Comparison of ENCODE assay signal across 10 cellular contexts in the genomic region with DNA sequence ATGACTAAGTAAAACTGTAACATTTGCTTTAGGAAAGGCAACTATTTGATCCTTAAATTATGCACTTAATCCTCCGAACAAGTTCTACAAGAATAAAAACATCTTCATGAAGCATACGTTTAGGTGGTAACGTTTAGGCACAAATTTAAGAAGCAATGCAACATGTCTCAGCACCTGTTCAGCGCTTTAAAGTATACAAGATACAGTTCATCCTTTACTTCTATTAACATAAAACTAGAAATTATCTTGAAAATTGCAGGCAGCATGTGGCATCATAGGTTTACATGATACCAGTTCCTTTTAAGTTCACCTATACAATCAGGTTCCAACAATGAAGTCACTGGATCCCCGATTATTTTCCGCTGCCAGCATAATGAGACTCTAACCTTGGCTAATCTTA. TPM values are rescaled to one million over a fixed set of nuclear protein-coding genes. Genes with fewer than 3 reads are reported as not detected.
A peak's percentile ranks its signal among the peaks of the same experiment; 100 is the strongest.
DNase-seq lines count a peak whose midpoint lies in the region; ATAC-seq and TF ChIP-seq lines count a peak whose summit lies in the region.
"Had no signal": no experiment of that assay in that cellular context is flagged by ENCODE, and none has a peak within 500 bp of the region (broad histone marks: within the 10 kb centered on the region; RNA-seq: fewer than 3 reads in every experiment).

No MANE protein-coding gene starts in this region.

- no peaks in the 10 kb centered on the region for H3K9me3 ChIP-seq in AG04450 (ENCODE audit: control insufficient read depth, insufficient read depth, low read length)
- no peaks in the 10 kb centered on the region for H3K9me3 ChIP-seq in mesenchymal stem cell (ENCODE audit: control insufficient read depth, low read length)

- peaks cover 21% of the 10 kb centered on the region for H3K79me1 ChIP-seq in mesenchymal stem cell (replicated peaks; ENCODE audit: low read length, poor library complexity, severe bottlenecking)

- CTCF ChIA-PET in AG04450 (lab: Charles Lee) = no interaction called here

- no peak overlapping the region for H3K4ac ChIP-seq in mesenchymal stem cell (ENCODE audit: low read depth in 1 of 2, low read length in 2 of 2)

- no peak overlapping the region for H4K91ac ChIP-seq in mesenchymal stem cell (ENCODE audit: low read length)

- peak overlapping the region; percentile 93 for H3K9ac ChIP-seq in mesenchymal stem cell (ENCODE audit: low read length)

- no peak overlapping the region for H3K27ac ChIP-seq in AG04450 (ENCODE audit: low read depth, low read length)
- H3K27ac ChIP-seq in mesenchymal stem cell (ENCODE audit: low read length, poor library complexity, severe bottlenecking) = no peak overlapping the region

- 72% methylated on average over 5 of the region's 6 CpGs for WGBS in mesenchymal stem cell

- H3K18ac ChIP-seq in mesenchymal stem cell (ENCODE audit: low read depth in 1 of 2, low read length in 2 of 2) = no peak overlapping the region

- in situ Hi-C loops in astrocyte of the cerebellum (cut with HindIII; ENCODE audit: low sequenced_read_pairs) = no loop called here

- H2BK5ac ChIP-seq in mesenchymal stem cell (ENCODE audit: low read depth, low read length, poor library complexity, severe bottlenecking) = no peak overlapping the region

- TF ChIP-seq CTCF in AG04450 (IDR thresholded peaks at IDR 0.05; ENCODE audit: low read depth, low read length) = no peak
- TF ChIP-seq CTCF in HFF-Myc (IDR thresholded peaks at IDR 0.05; ENCODE audit: low read depth, low read length, missing control alignments) = no peak
- TF ChIP-seq CTCF in astrocyte of the cerebellum (IDR thresholded peaks at IDR 0.05; ENCODE audit: low read depth, low read length, missing control alignments) = no peak

- H3K4me3 ChIP-seq in AG04450 (ENCODE audit: low read depth, low read length) (peak overlapping the region; percentile 35; the same call in 1 of the 2 replicates), HFF-Myc (replicated peaks; ENCODE audit: low read depth, low read length) (peak overlapping the region; percentile 78), astrocyte of the cerebellum (ENCODE audit: low read depth, low read length) (peak overlapping the region; percentile 64), mesenchymal stem cell (ENCODE audit: insufficient read depth in 1 of 2, low read depth in 1 of 2, low read length in 2 of 2) (peak overlapping the region in 1 of 2 experiments; percentile 84)

- no peaks in the 10 kb centered on the region for H3K36me3 ChIP-seq in mesenchymal stem cell (ENCODE audit: control insufficient read depth in 1 of 2, insufficient read depth in 2 of 2, low read depth in 1 of 2, low read length in 2 of 2)

- no peak for ATAC-seq in HG03097 (IDR thresholded peaks at IDR 0.05; ENCODE audit: low FRiP score, unreplicated experiment)

- no peak overlapping the region for H4K8ac ChIP-seq in mesenchymal stem cell (ENCODE audit: low read length)

- no peak overlapping the region for H2AK5ac ChIP-seq in mesenchymal stem cell (ENCODE audit: low read length, severe bottlenecking)

- no peak overlapping the region for H3K4me2 ChIP-seq in mesenchymal stem cell (ENCODE audit: low read length, poor library complexity, severe bottlenecking)

- no peak overlapping the region for H2AFZ ChIP-seq in mesenchymal stem cell (ENCODE audit: low read depth, low read length)

- no peak overlapping the region for H2BK12ac ChIP-seq in mesenchymal stem cell (ENCODE audit: low read length in 2 of 2)

- peaks cover 3% of the 10 kb centered on the region for H3K4me1 ChIP-seq in mesenchymal stem cell (ENCODE audit: control insufficient read depth, insufficient read depth, low read depth, low read length)

- H3K14ac ChIP-seq in mesenchymal stem cell (ENCODE audit: low read length in 2 of 2) = no peak overlapping the region

- DNase-seq in AG04450 (ENCODE audit: low read depth, low spot score) (no peak), HFF-Myc (ENCODE audit: extremely low read depth, low read depth) (no peak), astrocyte of the cerebellum (ENCODE audit: low read depth) (no peak), mesenchymal stem cell (no peak), germinal center (ENCODE audit: low spot score) (no peak), dedifferentiated amniotic fluid mesenchymal stem cell (ENCODE audit: extremely low spot score) (no peak)
- no peak for DNase-seq in stimulated activated CD8-positive, alpha-beta memory T cell treated with anti-CD3 and anti-CD28 coated beads, Interleukin-4, amount 100 ng/mL, for 48 hours
- DNase-seq: NCI-H1436 treated with DMSO at 0.1 percent for 48 hours; stimulated activated CD4-positive, alpha-beta T cell treated with anti-CD3 and anti-CD28 coated beads, Interleukin-12 subunit alpha, Interleukin-12 subunit beta, amount 100 ng/mL, for 4 hours had no signal

- POLR2A ChIA-PET in AG04450 (lab: Yijun Ruan, JAX) = no interaction called here

- H2BK15ac ChIP-seq in mesenchymal stem cell (ENCODE audit: low read depth, poor library complexity, severe bottlenecking) = no peak overlapping the region

- H3K27me3 ChIP-seq in AG04450 (ENCODE audit: control insufficient read depth, insufficient read depth, low read length) = no peaks in the 10 kb centered on the region
- H3K27me3 ChIP-seq in mesenchymal stem cell (ENCODE audit: control insufficient read depth in 1 of 2, insufficient read depth in 1 of 2, low read length in 2 of 2) = no peaks in the 10 kb centered on the region

- no peak overlapping the region for H2BK120ac ChIP-seq in mesenchymal stem cell (ENCODE audit: low read depth, low read length)

- H3K23ac ChIP-seq in mesenchymal stem cell (ENCODE audit: low read length in 2 of 2) = no peak overlapping the region

RNA-seq across cellular contexts. Expression of a gene that starts 1.5 kb away (rescaled TPM):
- polyA plus RNA-seq in AG04450 (2011; rRNA removed) = 47.5 and 52.3 TPM in 2 replicates
- 39.2 and 57.4 TPM in 2 replicates for polyA minus RNA-seq in AG04450 (2011; rRNA and poly(A)+ RNA removed)
- 14.6 TPM for polyA plus RNA-seq in mesenchymal stem cell (2013, experiment 1 of 2)
- polyA plus RNA-seq in mesenchymal stem cell (2013, experiment 2 of 2) = 14.8 TPM

RNA-seq across cellular contexts. Expression of a gene that starts 25.1 kb away (rescaled TPM):
- 38.9 and 44.8 TPM in 2 replicates for polyA plus RNA-seq in AG04450 (2011; rRNA removed)
- 22.8 and 38.7 TPM in 2 replicates for polyA minus RNA-seq in AG04450 (2011; rRNA and poly(A)+ RNA removed)
- 18.3 TPM for polyA plus RNA-seq in mesenchymal stem cell (2013, experiment 1 of 2)
- 18.2 TPM for polyA plus RNA-seq in mesenchymal stem cell (2013, experiment 2 of 2)
